ENCODE assay signal across 2 cellular contexts in genomic region chr21:46264690-46265144, GRCh38.
TF ChIP-seq lines count a peak whose summit lies in the region.

No MANE protein-coding gene starts in this region.

TF ChIP-seq in HCT116, 20 proteins besides CTCF, POLR2A, EP300 and RAD21:
- no peak for TF ChIP-seq ZBTB33 (IDR thresholded peaks at IDR 0.05; ENCODE audit: extremely low read depth, insufficient replicate concordance, low read length)
- no peak for TF ChIP-seq SRF (IDR thresholded peaks at IDR 0.05; ENCODE audit: low read depth)
- no peak for TF ChIP-seq TCF7L2 (IDR thresholded peaks at IDR 0.05; ENCODE audit: borderline replicate concordance, extremely low read depth, insufficient read depth, insufficient read length)

TF ChIP-seq in GM12878, 131 proteins besides CTCF, POLR2A, EP300 and RAD21:
- TF ChIP-seq ATF7 (IDR thresholded peaks at IDR 0.05; ENCODE audit: low read depth) (no peak), MXI1 (IDR thresholded peaks at IDR 0.05; ENCODE audit: low read depth, low read length) (no peak), NBN (IDR thresholded peaks at IDR 0.05) (no peak), TCF3 (IDR thresholded peaks at IDR 0.05; ENCODE audit: borderline replicate concordance, insufficient read depth, low read depth, low read length) (no peak), ASH2L (IDR thresholded peaks at IDR 0.05; ENCODE audit: borderline replicate concordance, low read depth) (no peak), RB1 (IDR thresholded peaks at IDR 0.05; ENCODE audit: borderline replicate concordance) (no peak), JUNB (IDR thresholded peaks at IDR 0.05) (no peak), BMI1 (IDR thresholded peaks at IDR 0.05; ENCODE audit: borderline replicate concordance) (no peak), HDAC6 (IDR thresholded peaks at IDR 0.05; ENCODE audit: unreplicated experiment) (no peak), USF1 (IDR thresholded peaks at IDR 0.05; ENCODE audit: borderline replicate concordance, extremely low read length, insufficient read depth, low read depth, low read length) (no peak), IRF4 (IDR thresholded peaks at IDR 0.05; ENCODE audit: low read depth, low read length) (no peak), YBX1 (IDR thresholded peaks at IDR 0.05) (no peak), ZNF24 (IDR thresholded peaks at IDR 0.05) (no peak)
